ENCODE assay signal across 17 cellular contexts in genomic region chr2:16149349-16150243, GRCh38.
DNase-seq lines count a peak whose midpoint lies in the region; ATAC-seq and TF ChIP-seq lines count a peak whose summit lies in the region.
"Had no signal": no experiment of that assay in that cellular context is flagged by ENCODE, and none has a peak within 500 bp of the region (broad histone marks: within the 10 kb centered on the region; RNA-seq: fewer than 3 reads in every experiment).

No MANE protein-coding gene starts in this region.

- no peak overlapping the region for H3K27ac ChIP-seq in CD4-positive, CD25-positive, alpha-beta regulatory T cell (ENCODE audit: insufficient read depth, low read length, poor library complexity, severe bottlenecking)
- no peak overlapping the region for H3K27ac ChIP-seq in coronary artery
- no peak overlapping the region for H3K27ac ChIP-seq in stomach
- H3K27ac ChIP-seq: C4-2B had no signal

- no peak for TF ChIP-seq EP300 in stomach (IDR thresholded peaks at IDR 0.05)

- intact Hi-C loops in activated CD4-positive, alpha-beta T cell treated with anti-CD3 and anti-CD28 coated beads, Interleukin-2, amount 10 ng/mL, durations not matched to agents 24 days and 14 days (cut with micrococcal nuclease), result no loop called here
- intact Hi-C loops in stomach (cut with DNase I; ENCODE audit: low total_unique reads), result no loop called here

- no peak overlapping the region for H3K4me3 ChIP-seq in CD4-positive, CD25-positive, alpha-beta regulatory T cell (ENCODE audit: low read depth, low read length)
- H3K4me3 ChIP-seq in coronary artery (no peak overlapping the region), stomach (no peak overlapping the region)

- TF ChIP-seq POLR2A in stomach (IDR thresholded peaks at IDR 0.05), result no peak

- WGBS in stomach, 5 donors, result 77 to 81% (median 78%) methylated on average over 17 of the region's 17 CpGs

- no peaks in the 10 kb centered on the region for H3K27me3 Mint-ChIP-seq in activated CD4-positive, alpha-beta T cell treated with anti-CD3 and anti-CD28 coated beads, Interleukin-2, amount 10 ng/mL, durations not matched to agents 24 days and 14 days
- H3K27me3 Mint-ChIP-seq in activated CD4-positive, alpha-beta T cell treated with anti-CD3 and anti-CD28 coated beads, Interleukin-2, amount 10 ng/mL, durations not matched to agents 7 days and 5 days, result no peaks in the 10 kb centered on the region
- H3K27me3 Mint-ChIP-seq in CD4-positive, CD25-positive, alpha-beta regulatory T cell, result no peaks in the 10 kb centered on the region
- H3K27me3 Mint-ChIP-seq in nephron progenitor cell (ENCODE audit: low read depth, poor library complexity), result peaks cover 5% of the 10 kb centered on the region

- ATAC-seq in CD4-positive, CD25-positive, alpha-beta regulatory T cell (ENCODE audit: low read depth in 2 of 2), result no peak
- no peak for ATAC-seq in GM18907 (IDR thresholded peaks at IDR 0.05; ENCODE audit: unreplicated experiment)

- no peaks in the 10 kb centered on the region for H3K9me3 ChIP-seq in CD4-positive, CD25-positive, alpha-beta regulatory T cell (ENCODE audit: control insufficient read depth in 2 of 2, low read length in 2 of 2)
- H3K9me3 ChIP-seq in stomach, result no peaks in the 10 kb centered on the region

- peak; percentile 62 for DNase-seq in activated CD4-positive, alpha-beta T cell treated with anti-CD3 and anti-CD28 coated beads, Interleukin-2, amount 10 ng/mL, durations not matched to agents 24 days and 14 days
- no peak for DNase-seq in activated CD4-positive, alpha-beta T cell treated with anti-CD3 and anti-CD28 coated beads, Interleukin-2, amount 10 ng/mL, durations not matched to agents 7 days and 5 days
- DNase-seq in CD4-positive, CD25-positive, alpha-beta regulatory T cell, result no peak
- DNase-seq in coronary artery (ENCODE audit: low spot score) (peak; percentile 22), nephron progenitor cell (no peak), stomach (no peak)
- DNase-seq in effector CD4-positive, alpha-beta T cell, result no peak
- DNase-seq: 8988T, COR-L47, DMS153, H9, NCI-H1417, NCI-H2029, NCI-H2227 treated with DMSO at 0.1 percent for 48 hours, NCI-H526 had no signal

- H3K36me3 Mint-ChIP-seq in activated CD4-positive, alpha-beta T cell treated with anti-CD3 and anti-CD28 coated beads, Interleukin-2, amount 10 ng/mL, durations not matched to agents 24 days and 14 days (ENCODE audit: low read depth), result no peaks in the 10 kb centered on the region
- H3K36me3 Mint-ChIP-seq in activated CD4-positive, alpha-beta T cell treated with anti-CD3 and anti-CD28 coated beads, Interleukin-2, amount 10 ng/mL, durations not matched to agents 7 days and 5 days (ENCODE audit: low read depth), result no peaks in the 10 kb centered on the region
- no peaks in the 10 kb centered on the region for H3K36me3 Mint-ChIP-seq in CD4-positive, CD25-positive, alpha-beta regulatory T cell
- H3K36me3 Mint-ChIP-seq in nephron progenitor cell (ENCODE audit: low read depth), result no peaks in the 10 kb centered on the region

- no peak overlapping the region for H3K4me3 Mint-ChIP-seq in activated CD4-positive, alpha-beta T cell treated with anti-CD3 and anti-CD28 coated beads, Interleukin-2, amount 10 ng/mL, durations not matched to agents 24 days and 14 days
- H3K4me3 Mint-ChIP-seq in activated CD4-positive, alpha-beta T cell treated with anti-CD3 and anti-CD28 coated beads, Interleukin-2, amount 10 ng/mL, durations not matched to agents 7 days and 5 days, result no peak overlapping the region
- no peak overlapping the region for H3K4me3 Mint-ChIP-seq in CD4-positive, CD25-positive, alpha-beta regulatory T cell
- no peak overlapping the region for H3K4me3 Mint-ChIP-seq in nephron progenitor cell
- H3K4me3 Mint-ChIP-seq: H9 had no signal

- POLR2A ChIA-PET in activated CD4-positive, alpha-beta T cell treated with anti-CD3 and anti-CD28 coated beads, Interleukin-2, amount 10 ng/mL, durations not matched to agents 7 days and 5 days (lab: Charles Lee), result no interaction called here

- no peaks in the 10 kb centered on the region for H3K27me3 ChIP-seq in CD4-positive, CD25-positive, alpha-beta regulatory T cell (ENCODE audit: control insufficient read depth, insufficient read depth, low read length)
- H3K27me3 ChIP-seq in stomach, result no peaks in the 10 kb centered on the region

- H3K36me3 ChIP-seq in CD4-positive, CD25-positive, alpha-beta regulatory T cell (ENCODE audit: control insufficient read depth, insufficient read depth, low read length), result no peaks in the 10 kb centered on the region
- no peaks in the 10 kb centered on the region for H3K36me3 ChIP-seq in stomach

- H3K9me3 Mint-ChIP-seq in activated CD4-positive, alpha-beta T cell treated with anti-CD3 and anti-CD28 coated beads, Interleukin-2, amount 10 ng/mL, durations not matched to agents 24 days and 14 days, result no peaks in the 10 kb centered on the region
- H3K9me3 Mint-ChIP-seq in activated CD4-positive, alpha-beta T cell treated with anti-CD3 and anti-CD28 coated beads, Interleukin-2, amount 10 ng/mL, durations not matched to agents 7 days and 5 days, result no peaks in the 10 kb centered on the region
- H3K9me3 Mint-ChIP-seq in CD4-positive, CD25-positive, alpha-beta regulatory T cell, result peaks cover 0 to 5% (median 0%) of the 10 kb centered on the region in 7 donors
- H3K9me3 Mint-ChIP-seq in nephron progenitor cell, result no peaks in the 10 kb centered on the region

- TF ChIP-seq CTCF in coronary artery (IDR thresholded peaks at IDR 0.05) (no peak), nephron progenitor cell (IDR thresholded peaks at IDR 0.05) (no peak), stomach (IDR thresholded peaks at IDR 0.05) (no peak)

- H3K27ac Mint-ChIP-seq in activated CD4-positive, alpha-beta T cell treated with anti-CD3 and anti-CD28 coated beads, Interleukin-2, amount 10 ng/mL, durations not matched to agents 24 days and 14 days, result no peak overlapping the region
- no peak overlapping the region for H3K27ac Mint-ChIP-seq in activated CD4-positive, alpha-beta T cell treated with anti-CD3 and anti-CD28 coated beads, Interleukin-2, amount 10 ng/mL, durations not matched to agents 7 days and 5 days
- peak overlapping the region in 2 of 3 donors; percentile 7 to 20 for H3K27ac Mint-ChIP-seq in CD4-positive, CD25-positive, alpha-beta regulatory T cell
- peak overlapping the region; percentile 62 for H3K27ac Mint-ChIP-seq in nephron progenitor cell
- H3K27ac Mint-ChIP-seq: H9 had no signal

- H3K4me1 Mint-ChIP-seq in activated CD4-positive, alpha-beta T cell treated with anti-CD3 and anti-CD28 coated beads, Interleukin-2, amount 10 ng/mL, durations not matched to agents 24 days and 14 days, result no peaks in the 10 kb centered on the region
- H3K4me1 Mint-ChIP-seq in activated CD4-positive, alpha-beta T cell treated with anti-CD3 and anti-CD28 coated beads, Interleukin-2, amount 10 ng/mL, durations not matched to agents 7 days and 5 days, result no peaks in the 10 kb centered on the region
- no peaks in the 10 kb centered on the region for H3K4me1 Mint-ChIP-seq in CD4-positive, CD25-positive, alpha-beta regulatory T cell
- peaks cover 11% of the 10 kb centered on the region for H3K4me1 Mint-ChIP-seq in nephron progenitor cell
- H3K4me1 Mint-ChIP-seq: H9 had no signal

- CTCF ChIA-PET in activated CD4-positive, alpha-beta T cell treated with anti-CD3 and anti-CD28 coated beads, Interleukin-2, amount 10 ng/mL, durations not matched to agents 7 days and 5 days (lab: Charles Lee), result no interaction called here

- H3K4me1 ChIP-seq in CD4-positive, CD25-positive, alpha-beta regulatory T cell (ENCODE audit: control insufficient read depth, insufficient read depth, low read length, poor library complexity, severe bottlenecking), result no peaks in the 10 kb centered on the region
- no peaks in the 10 kb centered on the region for H3K4me1 ChIP-seq in stomach

Comparison
In these comparisons a context has a peak if more than half of its experiments do, and no peak if none do; other contexts are left out.
1. DNase-seq: peak in activated CD4-positive, alpha-beta T cell treated with anti-CD3 and anti-CD28 coated beads, Interleukin-2, amount 10 ng/mL, durations not matched to agents 24 days and 14 days (single experiment) and coronary artery (single experiment); none in activated CD4-positive, alpha-beta T cell treated with anti-CD3 and anti-CD28 coated beads, Interleukin-2, amount 10 ng/mL, durations not matched to agents 7 days and 5 days (single experiment), CD4-positive, CD25-positive, alpha-beta regulatory T cell (0 of 3), nephron progenitor cell (single experiment), effector CD4-positive, alpha-beta T cell (single experiment) and stomach (single experiment).
2. H3K27ac Mint-ChIP-seq: peak in CD4-positive, CD25-positive, alpha-beta regulatory T cell (2 of 3) and nephron progenitor cell (single experiment); none in activated CD4-positive, alpha-beta T cell treated with anti-CD3 and anti-CD28 coated beads, Interleukin-2, amount 10 ng/mL, durations not matched to agents 24 days and 14 days (single experiment) and activated CD4-positive, alpha-beta T cell treated with anti-CD3 and anti-CD28 coated beads, Interleukin-2, amount 10 ng/mL, durations not matched to agents 7 days and 5 days (single experiment).